ENCODE assay signal across 8 cellular contexts in the genomic region with DNA sequence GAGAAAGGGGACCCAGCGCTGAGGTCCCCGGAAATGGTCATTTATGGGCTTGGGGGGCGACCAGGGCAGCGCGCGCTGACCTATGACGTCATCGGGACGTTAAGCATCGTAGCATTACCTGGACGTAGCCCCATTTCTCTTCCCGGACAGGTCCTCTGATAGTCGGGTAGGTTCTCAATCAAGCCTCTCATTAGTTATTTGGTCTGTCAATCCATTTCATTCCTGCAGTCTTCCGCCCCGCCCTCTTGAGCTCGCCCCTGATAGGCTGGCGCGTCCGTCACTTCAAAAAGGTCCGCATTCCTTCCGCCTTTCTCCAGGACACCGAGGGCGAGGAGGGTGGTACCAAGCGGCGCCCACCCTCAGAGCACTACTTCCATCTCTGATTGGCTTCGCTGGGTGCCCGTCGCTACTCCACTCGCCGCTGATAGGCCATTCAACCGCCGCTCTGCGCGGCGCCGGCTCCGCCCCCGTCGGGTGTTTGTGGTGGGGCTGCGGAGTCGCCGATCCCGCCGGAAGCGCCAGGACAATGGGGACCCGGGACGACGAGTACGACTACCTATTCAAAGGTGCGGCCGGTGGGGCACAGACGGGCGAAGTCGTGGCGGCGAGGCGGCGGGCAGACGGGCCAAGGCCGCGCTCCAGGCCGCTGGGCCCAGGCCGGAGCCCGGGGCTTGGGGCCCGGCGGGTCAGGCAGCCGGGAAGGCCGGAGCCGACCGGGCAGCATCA. TPM values are rescaled to one million over a fixed set of nuclear protein-coding genes. Genes with fewer than 3 reads are reported as not detected.
DNase-seq lines count a peak whose midpoint lies in the region; ATAC-seq lines count a peak whose summit lies in the region.

Gene RAB11B, plus strand, starts transcription at position 470 of the 726 bp plus-strand sequence. Its CDS starts 57 bp downstream, at position 527.

- no peaks in the 10 kb centered on the region for H3K27me3 ChIP-seq in effector memory CD4-positive, alpha-beta T cell (replicated peaks; ENCODE audit: control insufficient read depth, insufficient read depth, low read length, poor library complexity, severe bottlenecking)

- no peaks in the 10 kb centered on the region for H3K9me3 ChIP-seq in effector memory CD4-positive, alpha-beta T cell (ENCODE audit: control insufficient read depth, low read length)

- H3K36me3 ChIP-seq in effector memory CD4-positive, alpha-beta T cell (ENCODE audit: control insufficient read depth, insufficient read depth, low read length) = no peaks in the 10 kb centered on the region

- peak within 1 kb of the TSS; percentile 98 for H3K27ac ChIP-seq in effector memory CD4-positive, alpha-beta T cell (ENCODE audit: insufficient read depth, low read length, poor library complexity, severe bottlenecking)

- H3K4me3 ChIP-seq in effector memory CD4-positive, alpha-beta T cell (ENCODE audit: insufficient read depth, low read depth, low read length, poor library complexity, severe bottlenecking) = peak within 1 kb of the TSS; percentile 78

- peaks cover 5% of the 10 kb centered on the region for H3K4me1 ChIP-seq in effector memory CD4-positive, alpha-beta T cell (ENCODE audit: control insufficient read depth, insufficient read depth, low read length, poor library complexity, severe bottlenecking)

- ATAC-seq in GM21360 (IDR thresholded peaks at IDR 0.05; ENCODE audit: unreplicated experiment) = peak; percentile 88

- peak; percentile 98 for DNase-seq in COLO668 (lab: John Stamatoyannopoulos, UW; ENCODE audit: unreplicated experiment)
- DNase-seq in HT1080 (ENCODE audit: low read depth) = peak; percentile 100
- DNase-seq in NOMO-1 treated with DMSO at 0.1 percent for 48 hours (lab: John Stamatoyannopoulos, UW; ENCODE audit: unreplicated experiment) = peak; percentile 100
- peak; percentile 95 to 97 for DNase-seq in activated CD8-positive, alpha-beta memory T cell treated with anti-CD3 and anti-CD28 coated beads for 4 hours (ENCODE audit: low read depth in 2 of 2)
- DNase-seq in effector memory CD4-positive, alpha-beta T cell = peak; percentile 95 to 98 (median 97)
- peak; percentile 100 for DNase-seq in lung microvascular endothelial cell (ENCODE audit: low read depth in 2 of 2)
- peak; percentile 95 to 99 (median 96) for DNase-seq in stimulated activated CD4-positive, alpha-beta T cell treated with anti-CD3 and anti-CD28 coated beads, TNF-alpha, amount 100 ng/mL, for 48 hours (ENCODE audit: low read depth in 3 of 3)

RNA-seq across cellular contexts. Expression of gene RAB11B, which starts in this region (rescaled TPM):
- total RNA-seq in HT1080 (2014; rRNA removed; shearing (Covaris generic)) = 9.6 and 10.7 TPM in 2 replicates
- polyA plus RNA-seq in HT1080 (2015; cell fraction: cytosol; rRNA removed) = 56.9 and 62.6 TPM in 2 replicates
- 77.0 and 88.8 TPM in 2 replicates for polyA plus RNA-seq in HT1080 (2015; cell fraction: nucleus; rRNA removed)
- total RNA-seq in lung microvascular endothelial cell = 53.8 and 84.1 TPM in 2 replicates

Comparison
In these comparisons a context has a peak if more than half of its experiments do, and no peak if none do; other contexts are left out.
1. Peak in every context shown above with its lines: DNase-seq, ATAC-seq, H3K4me3 ChIP-seq and H3K27ac ChIP-seq.